ENCODE assay signal across 15 cellular contexts in genomic region chr1:230679131-230679530, GRCh38.
DNase-seq lines count a peak whose midpoint lies in the region; ATAC-seq and TF ChIP-seq lines count a peak whose summit lies in the region.
"Had no signal": no experiment of that assay in that cellular context is flagged by ENCODE, and none has a peak within 500 bp of the region (broad histone marks: within the 10 kb centered on the region; RNA-seq: fewer than 3 reads in every experiment).

No MANE protein-coding gene starts in this region.

- H3K4me3 ChIP-seq in KMS-11 (IDR thresholded peaks at IDR 0.05; ENCODE audit: insufficient read depth, low read depth, low read length) (no peak overlapping the region), parathyroid adenoma (ENCODE audit: low read depth, low read length) (no peak overlapping the region), WERI-Rb-1 (ENCODE audit: low read depth, low read length) (no peak overlapping the region)
- H3K4me3 ChIP-seq: BLaER1, GM23338 had no signal

- H3K27me3 ChIP-seq in KMS-11 (ENCODE audit: insufficient read depth, low read depth) (no peaks in the 10 kb centered on the region), parathyroid adenoma (ENCODE audit: control insufficient read depth, insufficient read depth, low read length) (no peaks in the 10 kb centered on the region), WERI-Rb-1 (ENCODE audit: insufficient read depth, low read depth, severe bottlenecking) (no peaks in the 10 kb centered on the region)
- H3K27me3 ChIP-seq: BLaER1 had no signal

- H4K20me1 ChIP-seq in KMS-11 (ENCODE audit: insufficient read depth) = no peaks in the 10 kb centered on the region
- H4K20me1 ChIP-seq: BLaER1 had no signal

- DNase-seq in NCI-H2171 treated with DMSO at 0.1 percent for 48 hours (lab: John Stamatoyannopoulos, UW) = peak; percentile 13
- no peak for DNase-seq in NCI-H2171 (lab: John Stamatoyannopoulos, UW)
- no peak for DNase-seq in central memory CD8-positive, alpha-beta T cell (ENCODE audit: low spot score in 2 of 2)
- no peak for DNase-seq in WERI-Rb-1
- DNase-seq: AML-193; CD4-positive, CD25-positive, alpha-beta regulatory T cell; DMS53; H7 had no signal

- H3K36me3 ChIP-seq in KMS-11 (ENCODE audit: insufficient read depth) (peaks cover 6% of the 10 kb centered on the region; the same call in 1 of the 2 replicates), parathyroid adenoma (ENCODE audit: control insufficient read depth, insufficient read depth, low read length) (peaks cover 15% of the 10 kb centered on the region), WERI-Rb-1 (peaks cover 76% of the 10 kb centered on the region)

- peak overlapping the region; percentile 15 for H3K27ac Mint-ChIP-seq in central memory CD8-positive, alpha-beta T cell (ENCODE audit: low read depth)
- H3K27ac Mint-ChIP-seq: GM23338 had no signal

- H3K9ac ChIP-seq in KMS-11 (no peak overlapping the region), parathyroid adenoma (no peak overlapping the region)
- H3K9ac ChIP-seq: BLaER1 had no signal

- no peaks in the 10 kb centered on the region for H3K79me2 ChIP-seq in KMS-11 (ENCODE audit: insufficient read depth, low read depth)
- H3K79me2 ChIP-seq in parathyroid adenoma = no peaks in the 10 kb centered on the region

- H3K4me1 Mint-ChIP-seq in central memory CD8-positive, alpha-beta T cell = peaks cover 20% of the 10 kb centered on the region
- H3K4me1 Mint-ChIP-seq: CD4-positive, CD25-positive, alpha-beta regulatory T cell; GM23338 had no signal

- no peak for ATAC-seq in central memory CD8-positive, alpha-beta T cell (replicated peaks; ENCODE audit: extremely low read depth, poor library complexity, severe bottlenecking)
- ATAC-seq in HG03175 (IDR thresholded peaks at IDR 0.05; ENCODE audit: unreplicated experiment) = no peak
- ATAC-seq in HG02884 (IDR thresholded peaks at IDR 0.05; ENCODE audit: unreplicated experiment) = no peak
- ATAC-seq: GM23338 had no signal

- peak overlapping the region; percentile 64; the same call in 1 of the 2 replicates for H3K27ac ChIP-seq in KMS-11
- peak overlapping the region; percentile 91 for H3K27ac ChIP-seq in parathyroid adenoma
- no peak overlapping the region for H3K27ac ChIP-seq in WERI-Rb-1
- H3K27ac ChIP-seq: 22Rv1, BLaER1 had no signal

- H2AFZ ChIP-seq in KMS-11 (ENCODE audit: low read depth) = no peak overlapping the region
- no peak overlapping the region for H2AFZ ChIP-seq in parathyroid adenoma
- H2AFZ ChIP-seq: GM23338 had no signal

- peaks cover 53% of the 10 kb centered on the region for H3K4me1 ChIP-seq in KMS-11 (ENCODE audit: low read depth, poor library complexity, severe bottlenecking)
- H3K4me1 ChIP-seq in parathyroid adenoma = peaks cover 37% of the 10 kb centered on the region
- H3K4me1 ChIP-seq: BLaER1 had no signal

- H3K4me3 Mint-ChIP-seq in central memory CD8-positive, alpha-beta T cell = no peak overlapping the region
- H3K4me3 Mint-ChIP-seq: CD4-positive, CD25-positive, alpha-beta regulatory T cell; GM23338 had no signal

- H3K9me3 ChIP-seq in parathyroid adenoma (ENCODE audit: control insufficient read depth, low read length) (no peaks in the 10 kb centered on the region), WERI-Rb-1 (ENCODE audit: severe bottlenecking) (peaks cover 3% of the 10 kb centered on the region)
- H3K9me3 ChIP-seq: BLaER1 had no signal

- peaks cover 46% of the 10 kb centered on the region for H3K36me3 Mint-ChIP-seq in central memory CD8-positive, alpha-beta T cell (ENCODE audit: insufficient read depth)

- no peaks in the 10 kb centered on the region for H3K27me3 Mint-ChIP-seq in central memory CD8-positive, alpha-beta T cell
- H3K27me3 Mint-ChIP-seq: CD4-positive, CD25-positive, alpha-beta regulatory T cell had no signal

- TF ChIP-seq CTCF in KMS-11 (conservative IDR thresholded peaks at IDR 0.05; ENCODE audit: low read depth, low read length) (no peak), parathyroid adenoma (IDR thresholded peaks at IDR 0.05) (no peak), WERI-Rb-1 (IDR thresholded peaks at IDR 0.05; ENCODE audit: low read depth, low read length) (no peak)

- H3K4me2 ChIP-seq in KMS-11 (no peak overlapping the region; the same call in 1 of the 2 replicates), parathyroid adenoma (ENCODE audit: low read length) (peak overlapping the region; percentile 69)
- H3K4me2 ChIP-seq: BLaER1, GM23338 had no signal

- H3K9me3 Mint-ChIP-seq in central memory CD8-positive, alpha-beta T cell = no peaks in the 10 kb centered on the region
- H3K9me3 Mint-ChIP-seq: GM23338 had no signal
